Comparison of ENCODE assay signal across 18 cellular contexts in the genomic region with DNA sequence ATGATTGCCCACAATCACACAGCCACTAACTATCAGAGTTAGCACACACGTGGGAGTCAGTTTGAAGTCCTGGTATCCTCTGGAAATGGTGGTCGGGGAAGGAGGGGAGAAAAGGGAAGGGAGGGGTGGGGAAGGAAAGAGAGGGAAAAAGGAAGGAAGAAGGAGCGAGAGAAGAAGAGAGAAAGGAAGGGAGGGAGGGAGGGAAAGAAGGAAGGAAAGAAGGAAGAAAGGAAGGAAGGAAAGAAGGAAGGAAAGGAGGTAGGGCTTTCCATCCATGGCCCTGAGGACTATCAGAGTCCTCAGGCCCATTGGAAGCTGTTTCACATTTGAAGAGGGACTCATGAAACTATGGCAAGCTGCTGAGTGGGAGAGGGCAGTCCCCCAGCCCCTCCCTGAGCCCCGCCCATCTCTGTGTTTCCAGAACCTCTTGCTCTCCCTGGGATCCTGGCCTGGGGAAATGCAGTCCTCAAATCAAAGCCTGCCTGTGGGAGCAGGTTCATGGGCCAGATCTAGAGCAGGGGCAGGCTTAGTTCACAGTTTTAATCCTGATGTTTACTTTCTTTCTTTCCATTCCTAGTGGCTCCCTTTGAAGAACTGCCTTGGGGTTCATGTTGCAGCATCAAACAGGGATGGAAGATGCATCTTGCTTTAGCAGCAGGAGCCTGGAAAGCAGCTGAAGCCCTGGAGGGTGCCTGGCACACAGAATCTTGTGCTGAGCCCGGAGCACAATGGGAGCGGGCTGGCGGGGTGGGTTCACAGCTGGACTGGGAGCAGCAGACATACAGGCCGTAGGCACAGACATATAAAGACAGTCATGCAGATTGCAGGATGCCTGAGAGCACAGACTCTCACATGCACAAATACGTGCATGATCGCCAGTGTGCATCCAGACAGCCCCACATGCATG.
"Had no signal": no experiment of that assay in that cellular context is flagged by ENCODE, and none has a peak within 500 bp of the region (broad histone marks: within the 10 kb centered on the region; RNA-seq: fewer than 3 reads in every experiment).

No MANE protein-coding gene starts in this region.

- H3K27me3 Mint-ChIP-seq: activated naive CD8-positive, alpha-beta T cell treated with anti-CD3 and anti-CD28 coated beads, Interleukin-2, amount 50 U/mL, for 24 hours had no signal

- H3K4me1 Mint-ChIP-seq: activated naive CD8-positive, alpha-beta T cell treated with anti-CD3 and anti-CD28 coated beads, Interleukin-2, amount 50 U/mL, for 24 hours; memory B cell; natural killer cell had no signal

- H3K4me2 ChIP-seq: hepatocyte had no signal

- H2AFZ ChIP-seq: hepatocyte had no signal

- H3K36me3 ChIP-seq: left lung, tibial nerve, vagina had no signal

- H3K4me3 ChIP-seq: hepatocyte, left lung, tibial nerve, vagina had no signal

- DNase-seq: activated CD4-positive, alpha-beta T cell treated with anti-CD3 and anti-CD28 coated beads for 1 hour; activated CD4-positive, alpha-beta T cell treated with anti-CD3 and anti-CD28 coated beads, Interleukin-2, amount 50 U/mL, for 4 hours; activated naive CD4-positive, alpha-beta T cell treated with anti-CD3 and anti-CD28 coated beads for 36 hours; activated naive CD8-positive, alpha-beta T cell treated with anti-CD3 and anti-CD28 coated beads, Interleukin-2, amount 50 U/mL, for 24 hours; activated T-cell treated with anti-CD3 and anti-CD28 coated beads, Interleukin-2, amount 50 U/mL, for 1 hour; aorta; kidney; left lung; natural killer cell; stimulated activated CD4-positive, alpha-beta T cell treated with anti-CD3 and anti-CD28 coated beads, Interleukin-15, amount 100 ng/mL, for 24 hours; stimulated activated CD4-positive, alpha-beta T cell treated with anti-CD3 and anti-CD28 coated beads, Interleukin-4, amount 100 ng/mL, for 24 hours; stimulated activated naive CD4-positive, alpha-beta T cell had no signal

- H3K36me3 Mint-ChIP-seq: memory B cell, natural killer cell had no signal

- FAIRE-seq: endometrium, kidney had no signal

- H3K27ac ChIP-seq: hepatocyte, left lung, tibial nerve, vagina had no signal

- ATAC-seq: activated naive CD8-positive, alpha-beta T cell treated with anti-CD3 and anti-CD28 coated beads, Interleukin-2, amount 50 U/mL, for 24 hours; left lung; natural killer cell had no signal

- H3K9me3 ChIP-seq: left lung, tibial nerve, vagina had no signal

- H3K4me3 Mint-ChIP-seq: activated naive CD4-positive, alpha-beta T cell treated with anti-CD3 and anti-CD28 coated beads for 36 hours; activated naive CD8-positive, alpha-beta T cell treated with anti-CD3 and anti-CD28 coated beads, Interleukin-2, amount 50 U/mL, for 24 hours; memory B cell; natural killer cell had no signal

- H3K4me1 ChIP-seq: left lung, vagina had no signal

- H3K27me3 ChIP-seq: hepatocyte, left lung, tibial nerve, vagina had no signal

- H3K9me3 Mint-ChIP-seq: activated naive CD4-positive, alpha-beta T cell treated with anti-CD3 and anti-CD28 coated beads for 36 hours; activated naive CD8-positive, alpha-beta T cell treated with anti-CD3 and anti-CD28 coated beads, Interleukin-2, amount 50 U/mL, for 24 hours; activated T-helper 2 cell treated with anti-CD3 and anti-CD28 coated beads, Interferon-gamma antibody, Interleukin-2, Interleukin-4, amounts not matched to agents 10 μg/mL and 5 μg/mL and 100 μg/mL, durations not matched to agents 14 hours and 24 hours and 36 hours; natural killer cell had no signal

- H3K79me2 ChIP-seq: hepatocyte had no signal

- H3K27ac Mint-ChIP-seq: activated naive CD4-positive, alpha-beta T cell treated with anti-CD3 and anti-CD28 coated beads for 36 hours; activated naive CD8-positive, alpha-beta T cell treated with anti-CD3 and anti-CD28 coated beads, Interleukin-2, amount 50 U/mL, for 24 hours; activated T-helper 2 cell treated with anti-CD3 and anti-CD28 coated beads, Interferon-gamma antibody, Interleukin-2, Interleukin-4, amounts not matched to agents 10 μg/mL and 5 μg/mL and 100 μg/mL, durations not matched to agents 14 hours and 24 hours and 36 hours; memory B cell; natural killer cell had no signal
